12 cellular contexts compared by ENCODE assay signal in the genomic region with DNA sequence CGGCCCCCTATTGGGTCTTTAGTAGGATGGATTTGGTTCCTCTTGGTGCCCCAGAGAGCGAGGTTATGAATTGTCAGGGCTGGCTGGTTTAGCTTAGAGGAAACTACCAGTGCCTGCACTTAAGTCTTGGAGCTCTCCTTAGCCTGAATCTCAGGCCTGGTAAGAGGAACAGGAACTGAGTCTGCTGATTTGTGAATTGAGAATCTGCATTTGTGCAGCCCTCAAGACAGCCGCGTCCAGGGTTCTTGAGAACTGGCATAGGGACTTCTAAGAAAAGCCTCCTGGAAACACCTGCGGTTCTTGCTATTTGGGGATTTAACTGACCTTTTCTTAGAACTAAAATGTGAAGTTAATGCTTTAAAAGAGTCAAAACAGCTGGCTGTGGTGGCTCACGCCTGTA. TPM values are rescaled to one million over a fixed set of nuclear protein-coding genes. Genes with fewer than 3 reads are reported as not detected.
DNase-seq lines count a peak whose midpoint lies in the region; ATAC-seq and TF ChIP-seq lines count a peak whose summit lies in the region.
"Had no signal": no experiment of that assay in that cellular context is flagged by ENCODE, and none has a peak within 500 bp of the region (broad histone marks: within the 10 kb centered on the region; RNA-seq: fewer than 3 reads in every experiment).

No MANE protein-coding gene starts in this region.

- POLR2A ChIA-PET in WTC11 (lab: Charles Lee): no interaction called here

- peaks cover 0 to 40% (median 10%) of the 10 kb centered on the region in 3 donors for H3K36me3 ChIP-seq in tibial nerve

- no peak for ATAC-seq in WTC11

- no peaks in the 10 kb centered on the region for H3K9me3 ChIP-seq in tibial nerve

- H3K27ac ChIP-seq in tibial nerve: no peak overlapping the region

- TF ChIP-seq EP300 in tibial nerve (IDR thresholded peaks at IDR 0.05): no peak

- H3K27me3 Mint-ChIP-seq in CD14-positive monocyte (ENCODE audit: low read depth in 3 of 3): peaks cover 0 to 2% (median 1%) of the 10 kb centered on the region in 3 donors
- peaks cover 9% of the 10 kb centered on the region; the same call in 1 of the 2 replicates for H3K27me3 Mint-ChIP-seq in WTC11 (ENCODE audit: low read depth)

- TF ChIP-seq CTCF in CD14-positive monocyte (IDR thresholded peaks at IDR 0.05) (no peak), HFF-Myc (IDR thresholded peaks at IDR 0.05; ENCODE audit: low read depth, low read length, missing control alignments) (no peak), WTC11 (IDR thresholded peaks at IDR 0.05) (no peak), tibial nerve (IDR thresholded peaks at IDR 0.05) (no peak)

- WGBS in tibial nerve, 2 donors: 91 to 92% methylated on average over 6 of the region's 6 CpGs

- H3K36me3 Mint-ChIP-seq in CD14-positive monocyte (peaks cover 24 to 43% of the 10 kb centered on the region in 2 donors), WTC11 (peaks cover 8% of the 10 kb centered on the region)

- CTCF ChIA-PET in WTC11 (lab: Charles Lee): no interaction called here

- TF ChIP-seq POLR2A in tibial nerve (IDR thresholded peaks at IDR 0.05): no peak

- intact Hi-C loops in CD14-positive monocyte (cut with micrococcal nuclease): loop anchor here in 1 of 2 donors (5.0 kb wide), 1 partner anchor 75 kb away; a partner anchor contains a TSS

- 0 out of 2 replicates have a peak overlapping the region, but pooled peaks have one; percentile 99 for H3K4me3 ChIP-seq in HFF-Myc (replicated peaks; ENCODE audit: low read depth, low read length)
- H3K4me3 ChIP-seq in tibial nerve: no peak overlapping the region

- no peaks in the 10 kb centered on the region for H3K27me3 ChIP-seq in tibial nerve

- peaks cover 0 to 48% (median 28%) of the 10 kb centered on the region in 4 donors for H3K4me1 ChIP-seq in tibial nerve

- H3K4me1 Mint-ChIP-seq in CD14-positive monocyte (peaks cover 59% of the 10 kb centered on the region), WTC11 (peaks cover 4% of the 10 kb centered on the region; the same call in 1 of the 2 replicates)

- peaks cover 0 to 3% (median 0%) of the 10 kb centered on the region in 7 donors for H3K9me3 Mint-ChIP-seq in CD14-positive monocyte
- H3K9me3 Mint-ChIP-seq in WTC11: no peaks in the 10 kb centered on the region

- peak overlapping the region; percentile 41 to 97 (median 74) for H3K27ac Mint-ChIP-seq in CD14-positive monocyte
- H3K27ac Mint-ChIP-seq in WTC11: no peak overlapping the region

- H3K4me3 Mint-ChIP-seq in CD14-positive monocyte (peak overlapping the region; percentile 15 to 56), WTC11 (peak overlapping the region; percentile 88)

- DNase-seq in CD14-positive monocyte (ENCODE audit: low spot score) (no peak), HFF-Myc (ENCODE audit: extremely low read depth, low read depth) (no peak), WTC11 (ENCODE audit: low spot score) (no peak), medulla oblongata (ENCODE audit: extremely low spot score) (peak; percentile 35), tibial nerve (ENCODE audit: low spot score in 2 of 2) (no peak), GM03348 (ENCODE audit: low spot score) (no peak), globus pallidus (ENCODE audit: low spot score) (no peak), hypothalamus (lab: John Stamatoyannopoulos, UW) (no peak)
- DNase-seq: NCI-H510A; stimulated activated CD4-positive, alpha-beta T cell treated with anti-CD3 and anti-CD28 coated beads, Interleukin-2, amount 100 ng/mL, for 24 hours had no signal

TF ChIP-seq in WTC11, 78 proteins besides CTCF, POLR2A, EP300 and RAD21:
- TF ChIP-seq CREB1 (CRISPR knock-in tag; IDR thresholded peaks at IDR 0.05): no peak
- TF ChIP-seq, protein P1, sequence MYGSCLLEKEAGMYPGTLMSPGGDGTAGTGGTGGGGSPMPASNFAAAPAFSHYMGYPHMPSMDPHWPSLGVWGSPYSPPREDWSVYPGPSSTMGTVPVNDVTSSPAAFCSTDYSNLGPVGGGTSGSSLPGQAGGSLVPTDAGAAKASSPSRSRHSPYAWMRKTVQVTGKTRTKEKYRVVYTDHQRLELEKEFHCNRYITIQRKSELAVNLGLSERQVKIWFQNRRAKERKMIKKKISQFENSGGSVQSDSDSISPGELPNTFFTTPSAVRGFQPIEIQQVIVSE (CRISPR knock-in tag; IDR thresholded peaks at IDR 0.05; ENCODE audit: borderline replicate concordance): no peak

RNA-seq across cellular contexts. Expression of a gene that starts 1.7 kb away (rescaled TPM):
- polyA plus RNA-seq in CD14-positive monocyte: 100 to 1,000 TPM; 183 to 223 TPM
- total RNA-seq in WTC11 (2021): 29.8 to 33.9 TPM (median 30.4 TPM) in 3 replicates
- total RNA-seq in tibial nerve: 10 to 100 TPM; 49.4 to 57.9 (median 54.1) TPM

RNA-seq across cellular contexts. Expression of a gene that starts 5.0 kb away (rescaled TPM):
- not detected for polyA plus RNA-seq in CD14-positive monocyte
- total RNA-seq in WTC11 (2021) (0.07 to 0.41 TPM in 2 of 3 replicates, not detected in the other), tibial nerve (not detected)
- total RNA-seq: T-helper 2 cell treated with Interferon-gamma antibody and Interleukin-4, amounts not matched to agents 100 ng/mL and 5 ng/mL, for 36 hours; temporal lobe had no signal
